Comparison of ENCODE assay signal across 1 cellular context in genomic region chrX:46912673-46913491, GRCh38.
TF ChIP-seq lines count a peak whose summit lies in the region.

No MANE protein-coding gene starts in this region.

TF ChIP-seq in HEK293, 187 proteins besides CTCF, POLR2A, EP300 and RAD21 (continued from another document and continues in another):
- no peak for TF ChIP-seq ZNF561 (tag by site-specific recombination; IDR thresholded peaks at IDR 0.05; ENCODE audit: borderline replicate concordance)
- TF ChIP-seq ZNF776 (tag by site-specific recombination; IDR thresholded peaks at IDR 0.05; ENCODE audit: borderline replicate concordance) = no peak
- peak; percentile 83; the same call in 1 of the 2 replicates for TF ChIP-seq ZBTB20 (tag by site-specific recombination; IDR thresholded peaks at IDR 0.05)
- TF ChIP-seq HOXD13 (CRISPR knock-in tag; IDR thresholded peaks at IDR 0.05; ENCODE audit: borderline replicate concordance) = no peak
- TF ChIP-seq KLF9 (tag by site-specific recombination; IDR thresholded peaks at IDR 0.05; ENCODE audit: low read depth) = peak; percentile 47; the same call in 1 of the 2 replicates
- TF ChIP-seq ZBTB48 (tag by site-specific recombination; IDR thresholded peaks at IDR 0.05) = peak; percentile 85
- TF ChIP-seq SP7 (tag by site-specific recombination; IDR thresholded peaks at IDR 0.05) = 0 out of 2 replicates have a peak, but pooled peaks have one; percentile 10
- TF ChIP-seq KLF16 (tag by site-specific recombination; IDR thresholded peaks at IDR 0.05) = peak; percentile 53
- TF ChIP-seq ZNF404 (tag by site-specific recombination; IDR thresholded peaks at IDR 0.05) = no peak
- TF ChIP-seq KLF17 (tag by site-specific recombination; IDR thresholded peaks at IDR 0.05) = 0 out of 2 replicates have a peak, but pooled peaks have one; percentile 40
- TF ChIP-seq ZNF510 (tag by site-specific recombination; IDR thresholded peaks at IDR 0.05; ENCODE audit: insufficient replicate concordance) = no peak
- peak; percentile 86 for TF ChIP-seq ZBTB26 (tag by site-specific recombination; optimal IDR thresholded peaks at IDR 0.05)
- peak; percentile 67 for TF ChIP-seq ZNF398 (tag by site-specific recombination; IDR thresholded peaks at IDR 0.05)
- TF ChIP-seq ZNF362 (tag by site-specific recombination; IDR thresholded peaks at IDR 0.05) = no peak
- no peak for TF ChIP-seq YY2 (tag by site-specific recombination; IDR thresholded peaks at IDR 0.05)
- 0 out of 2 replicates have a peak, but pooled peaks have one; percentile 53 for TF ChIP-seq KLF8 (tag by site-specific recombination; IDR thresholded peaks at IDR 0.05)
- TF ChIP-seq GLIS2 (tag by site-specific recombination; IDR thresholded peaks at IDR 0.05) = peak; percentile 88
- no peak for TF ChIP-seq OVOL3 (tag by site-specific recombination; IDR thresholded peaks at IDR 0.05)
- TF ChIP-seq MYNN (tag by site-specific recombination; IDR thresholded peaks at IDR 0.05; ENCODE audit: borderline replicate concordance) = no peak
- peak; percentile 83 for TF ChIP-seq ZNF341 (tag by site-specific recombination; IDR thresholded peaks at IDR 0.05; ENCODE audit: low read depth)
- no peak for TF ChIP-seq ZNF48 (tag by site-specific recombination; IDR thresholded peaks at IDR 0.05)
- TF ChIP-seq HIC1 (tag by site-specific recombination; IDR thresholded peaks at IDR 0.05) = peak; percentile 50; the same call in 1 of the 2 replicates
- 0 out of 2 replicates have a peak, but pooled peaks have one; percentile 26 for TF ChIP-seq KLF1 (tag by site-specific recombination; IDR thresholded peaks at IDR 0.05)
- peak; percentile 89 for TF ChIP-seq ZNF423 (tag by site-specific recombination; IDR thresholded peaks at IDR 0.05)
- TF ChIP-seq ZBTB10 (tag by site-specific recombination; IDR thresholded peaks at IDR 0.05) = peak; percentile 51; the same call in 1 of the 2 replicates
- no peak for TF ChIP-seq ZNF571 (tag by site-specific recombination; IDR thresholded peaks at IDR 0.05)
- peak; percentile 43; the same call in 1 of the 2 replicates for TF ChIP-seq EGR2 (tag by site-specific recombination; IDR thresholded peaks at IDR 0.05; ENCODE audit: low read depth)
- TF ChIP-seq KLF7 (tag by site-specific recombination; IDR thresholded peaks at IDR 0.05; ENCODE audit: borderline replicate concordance) = no peak
- TF ChIP-seq ZEB2 (tag by site-specific recombination; IDR thresholded peaks at IDR 0.05) = peak; percentile 74; the same call in 1 of the 2 replicates
- TF ChIP-seq ZNF548 (tag by site-specific recombination; IDR thresholded peaks at IDR 0.05) = no peak
- no peak for TF ChIP-seq TCF7L2 (IDR thresholded peaks at IDR 0.05; ENCODE audit: borderline replicate concordance, low read depth, low read length)
- no peak for TF ChIP-seq ZNF223 (tag by site-specific recombination; IDR thresholded peaks at IDR 0.05)
- TF ChIP-seq PRDM10 (tag by site-specific recombination; IDR thresholded peaks at IDR 0.05) = peak; percentile 34; the same call in 1 of the 2 replicates
- peak; percentile 90 for TF ChIP-seq ZBTB8A (tag by site-specific recombination; IDR thresholded peaks at IDR 0.05)
- no peak for TF ChIP-seq FEZF1 (tag by site-specific recombination; IDR thresholded peaks at IDR 0.05)
- TF ChIP-seq ZNF324 (tag by site-specific recombination; IDR thresholded peaks at IDR 0.05) = no peak
- peak; percentile 61; the same call in 1 of the 2 replicates for TF ChIP-seq BCL11B (tag by site-specific recombination; IDR thresholded peaks at IDR 0.05; ENCODE audit: low read depth)
- peak; percentile 19; the same call in 1 of the 2 replicates for TF ChIP-seq ZXDB (tag by site-specific recombination; IDR thresholded peaks at IDR 0.05)
- no peak for TF ChIP-seq ZNF791 (tag by site-specific recombination; IDR thresholded peaks at IDR 0.05)
- peak; percentile 66 for TF ChIP-seq ZNF600 (tag by site-specific recombination; IDR thresholded peaks at IDR 0.05)
- TF ChIP-seq BCL11A (tag by site-specific recombination; IDR thresholded peaks at IDR 0.05; ENCODE audit: low read depth) = 0 out of 2 replicates have a peak, but pooled peaks have one; percentile 42
- no peak for TF ChIP-seq ZNF549 (tag by site-specific recombination; IDR thresholded peaks at IDR 0.05)
- TF ChIP-seq GLIS1 (tag by site-specific recombination; IDR thresholded peaks at IDR 0.05) = peak; percentile 47; the same call in 1 of the 2 replicates
- TF ChIP-seq ZNF280D (tag by site-specific recombination; IDR thresholded peaks at IDR 0.05) = no peak
- no peak for TF ChIP-seq ZNF473 (tag by site-specific recombination; IDR thresholded peaks at IDR 0.05)
